ENCODE assay signal across 19 cellular contexts in the genomic region with DNA sequence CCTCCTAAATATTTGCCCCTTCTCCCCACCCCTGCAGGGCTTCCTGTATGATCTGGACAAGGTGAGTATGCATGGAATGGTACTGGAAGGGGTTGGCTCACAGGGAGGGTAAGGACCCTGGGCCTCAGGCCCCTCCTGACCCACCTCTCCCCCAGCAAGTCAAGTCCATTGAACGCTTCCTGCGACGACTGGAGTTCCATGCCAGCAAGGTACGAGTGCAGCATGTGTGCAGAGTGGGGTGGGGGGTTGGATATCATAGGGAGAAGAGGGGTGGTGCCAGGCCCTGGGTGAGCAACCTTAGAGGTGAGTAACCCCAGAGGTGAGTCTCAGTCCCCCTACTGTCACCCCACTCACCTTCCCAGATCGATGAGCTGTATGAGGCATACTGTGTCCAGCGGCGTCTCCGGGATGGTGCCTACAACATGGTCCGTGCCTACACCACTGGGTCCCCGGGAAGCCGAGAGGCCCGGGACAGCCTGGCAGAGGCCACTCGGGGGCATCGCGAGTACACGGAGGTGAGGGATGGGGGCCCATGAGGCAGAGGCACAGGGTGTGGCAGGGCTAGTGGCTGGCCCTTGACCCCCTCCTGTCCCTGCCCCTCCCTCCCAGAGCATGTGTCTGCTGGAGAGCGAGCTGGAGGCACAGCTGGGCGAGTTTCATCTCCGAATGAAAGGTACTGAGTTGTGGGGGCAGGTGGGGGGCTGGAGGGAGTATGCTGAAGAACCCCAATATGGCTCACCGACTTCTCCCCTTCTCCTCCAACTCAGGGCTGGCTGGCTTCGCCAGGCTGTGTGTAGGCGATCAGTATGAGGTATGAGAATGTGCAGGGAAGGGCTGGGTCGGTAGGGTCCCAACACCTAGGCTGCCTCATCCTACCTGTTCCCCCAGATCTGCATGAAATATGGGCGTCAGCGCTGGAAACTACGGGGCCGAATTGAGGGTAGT. TPM values are rescaled to one million over a fixed set of nuclear protein-coding genes. Genes with fewer than 3 reads are reported as not detected.
DNase-seq lines count a peak whose midpoint lies in the region; ATAC-seq and TF ChIP-seq lines count a peak whose summit lies in the region.
"Had no signal": no experiment of that assay in that cellular context is flagged by ENCODE, and none has a peak within 500 bp of the region (broad histone marks: within the 10 kb centered on the region; RNA-seq: fewer than 3 reads in every experiment).

No MANE protein-coding gene starts in this region.

- TF ChIP-seq EP300 in sigmoid colon (IDR thresholded peaks at IDR 0.05) = no peak

- no peak overlapping the region for H3K4me2 ChIP-seq in neural progenitor cell

- DNase-seq in CD4-positive, CD25-positive, alpha-beta regulatory T cell = no peak
- DNase-seq in Caco-2 = no peak
- DNase-seq in chondrocyte (ENCODE audit: low spot score) = no peak
- no peak for DNase-seq in neural progenitor cell (ENCODE audit: low spot score)
- no peak for DNase-seq in sigmoid colon
- DNase-seq in DMS79 treated with DMSO at 0.1 percent for 48 hours (lab: John Stamatoyannopoulos, UW) = no peak
- DNase-seq in MCF 10A (ENCODE audit: unreplicated experiment) = no peak
- DNase-seq: activated CD4-positive, alpha-beta T cell treated with anti-CD3 and anti-CD28 coated beads, Interleukin-2, amount 50 U/mL, for 4 hours; activated gamma-delta T cell treated with Interleukin-2 at 50 U/mL for 16 hours; brain microvascular endothelial cell; effector CD4-positive, alpha-beta T cell; hypothalamus; NCI-H2029; NCI-H524; OCI-M1 had no signal

- H3K36me3 ChIP-seq in CD4-positive, CD25-positive, alpha-beta regulatory T cell (ENCODE audit: control insufficient read depth, insufficient read depth, low read length) = peaks cover 3% of the 10 kb centered on the region
- H3K36me3 ChIP-seq in Caco-2 (ENCODE audit: control insufficient read depth, insufficient read depth, low read length) (peaks cover 4% of the 10 kb centered on the region), neural progenitor cell (no peaks in the 10 kb centered on the region), sigmoid colon (peaks cover 16 to 57% (median 46%) of the 10 kb centered on the region in 4 donors)

- TF ChIP-seq POLR2A in sigmoid colon (IDR thresholded peaks at IDR 0.05) = no peak

- TF ChIP-seq CTCF in Caco-2 (IDR thresholded peaks at IDR 0.05; ENCODE audit: insufficient read depth in 1 of 2, low read depth in 1 of 2, low read length in 1 of 2, severe bottlenecking in 1 of 2, unreplicated experiment in 1 of 2) (no peak), chondrocyte (IDR thresholded peaks at IDR 0.05) (no peak), neural progenitor cell (IDR thresholded peaks at IDR 0.05) (no peak), sigmoid colon (IDR thresholded peaks at IDR 0.05) (no peak), MCF 10A (IDR thresholded peaks at IDR 0.05; ENCODE audit: unreplicated experiment) (no peak)

- H3K27ac ChIP-seq in CD4-positive, CD25-positive, alpha-beta regulatory T cell (ENCODE audit: insufficient read depth, low read length, poor library complexity, severe bottlenecking) = no peak overlapping the region
- H3K27ac ChIP-seq in neural progenitor cell (no peak overlapping the region), sigmoid colon (no peak overlapping the region)
- H3K27ac ChIP-seq: brain microvascular endothelial cell had no signal

- BruUV-seq in Caco-2 (replicated peaks; lab: Mats Ljungman, UMichigan) (no TSS peak), MCF 10A (replicated peaks; lab: Mats Ljungman, UMichigan) (no TSS peak)

- peaks cover 68% of the 10 kb centered on the region for H4K20me1 ChIP-seq in neural progenitor cell (ENCODE audit: low read depth)

- peaks cover 8 to 73% (median 26%) of the 10 kb centered on the region in 4 donors for H3K4me1 Mint-ChIP-seq in CD4-positive, CD25-positive, alpha-beta regulatory T cell
- H3K4me1 Mint-ChIP-seq in Caco-2 (ENCODE audit: low read depth, unreplicated experiment) (peaks cover 29% of the 10 kb centered on the region), chondrocyte (ENCODE audit: low read depth) (peaks cover 52% of the 10 kb centered on the region), neural progenitor cell (peaks cover 15% of the 10 kb centered on the region), MCF 10A (ENCODE audit: insufficient read depth, unreplicated experiment) (peaks cover 55% of the 10 kb centered on the region)

- H3K4me1 ChIP-seq in CD4-positive, CD25-positive, alpha-beta regulatory T cell (ENCODE audit: control insufficient read depth, insufficient read depth, low read length, poor library complexity, severe bottlenecking) = peaks cover 25% of the 10 kb centered on the region
- H3K4me1 ChIP-seq in Caco-2 (peaks cover 22% of the 10 kb centered on the region), neural progenitor cell (peaks cover 7% of the 10 kb centered on the region), sigmoid colon (peaks cover 0 to 44% (median 33%) of the 10 kb centered on the region in 4 donors)

- no peak for ATAC-seq in CD4-positive, CD25-positive, alpha-beta regulatory T cell (ENCODE audit: low read depth in 2 of 2)

- H3K4me3 ChIP-seq in CD4-positive, CD25-positive, alpha-beta regulatory T cell (ENCODE audit: low read depth, low read length) = no peak overlapping the region
- H3K4me3 ChIP-seq in Caco-2 (ENCODE audit: low read depth, low read length) (no peak overlapping the region), neural progenitor cell (no peak overlapping the region), sigmoid colon (no peak overlapping the region)

- no peaks in the 10 kb centered on the region for H3K9me3 ChIP-seq in CD4-positive, CD25-positive, alpha-beta regulatory T cell (ENCODE audit: control insufficient read depth in 2 of 2, low read length in 2 of 2)
- H3K9me3 ChIP-seq in Caco-2 (no peaks in the 10 kb centered on the region), neural progenitor cell (ENCODE audit: low read depth) (no peaks in the 10 kb centered on the region), sigmoid colon (no peaks in the 10 kb centered on the region)

- peaks cover 12% of the 10 kb centered on the region for H3K36me3 Mint-ChIP-seq in CD4-positive, CD25-positive, alpha-beta regulatory T cell
- H3K36me3 Mint-ChIP-seq in Caco-2 (ENCODE audit: insufficient read depth, unreplicated experiment) = peaks cover 76% of the 10 kb centered on the region
- peaks cover 25% of the 10 kb centered on the region for H3K36me3 Mint-ChIP-seq in chondrocyte (ENCODE audit: low read depth)
- H3K36me3 Mint-ChIP-seq in neural progenitor cell = peaks cover 21% of the 10 kb centered on the region
- H3K36me3 Mint-ChIP-seq in MCF 10A (ENCODE audit: insufficient read depth, unreplicated experiment) = peaks cover 28% of the 10 kb centered on the region

- peaks cover 21% of the 10 kb centered on the region for H3K27me3 Mint-ChIP-seq in CD4-positive, CD25-positive, alpha-beta regulatory T cell
- no peaks in the 10 kb centered on the region for H3K27me3 Mint-ChIP-seq in Caco-2 (ENCODE audit: insufficient read depth, unreplicated experiment)
- no peaks in the 10 kb centered on the region for H3K27me3 Mint-ChIP-seq in chondrocyte (ENCODE audit: low read depth)
- peaks cover 31% of the 10 kb centered on the region for H3K27me3 Mint-ChIP-seq in neural progenitor cell (ENCODE audit: insufficient read depth, low read depth)
- H3K27me3 Mint-ChIP-seq in MCF 10A (ENCODE audit: insufficient read depth, unreplicated experiment) = no peaks in the 10 kb centered on the region

- H3K27ac Mint-ChIP-seq in CD4-positive, CD25-positive, alpha-beta regulatory T cell = peak overlapping the region; percentile 52 to 80 (median 78)
- H3K27ac Mint-ChIP-seq in Caco-2 (ENCODE audit: unreplicated experiment) (peak overlapping the region; percentile 27), chondrocyte (ENCODE audit: unreplicated experiment) (peak overlapping the region; percentile 83), neural progenitor cell (no peak overlapping the region), MCF 10A (ENCODE audit: low read depth, unreplicated experiment) (no peak overlapping the region)

- H3F3A ChIP-seq in neural progenitor cell (ENCODE audit: low read depth) = peaks cover 33% of the 10 kb centered on the region

- no peaks in the 10 kb centered on the region for H3K9me3 Mint-ChIP-seq in CD4-positive, CD25-positive, alpha-beta regulatory T cell
- H3K9me3 Mint-ChIP-seq in Caco-2 (ENCODE audit: unreplicated experiment) (no peaks in the 10 kb centered on the region), chondrocyte (ENCODE audit: low read depth) (no peaks in the 10 kb centered on the region), neural progenitor cell (no peaks in the 10 kb centered on the region), MCF 10A (ENCODE audit: unreplicated experiment) (no peaks in the 10 kb centered on the region)

- 89 to 90% methylated on average over 27 of the region's 27 CpGs for WGBS in sigmoid colon, 2 donors

- no peaks in the 10 kb centered on the region for H3K79me2 ChIP-seq in neural progenitor cell (ENCODE audit: low read depth)

- intact Hi-C loops in Caco-2 (cut with micrococcal nuclease; ENCODE audit: unreplicated experiment) (no loop called here), sigmoid colon (cut with DNase I) (no loop called here), MCF 10A (cut with micrococcal nuclease) (no loop called here)

- POLR2A ChIA-PET in Caco-2 (lab: Charles Lee) = interaction anchor here (1.0 kb wide), 1 partner anchor 22 kb away, joined by 4 read pairs; a partner anchor contains a TSS
- POLR2A ChIA-PET in MCF 10A (lab: Yijun Ruan, JAX) = interaction anchor here (0.7 kb wide), 1 partner anchor 10 kb away, joined by 3 read pairs; no protein-coding TSS in a partner anchor

- no peaks in the 10 kb centered on the region for H3K27me3 ChIP-seq in CD4-positive, CD25-positive, alpha-beta regulatory T cell (ENCODE audit: control insufficient read depth, insufficient read depth, low read length)
- H3K27me3 ChIP-seq in Caco-2 (replicated peaks; ENCODE audit: control insufficient read depth, insufficient read depth, low read length) = no peaks in the 10 kb centered on the region
- peaks cover 55% of the 10 kb centered on the region for H3K27me3 ChIP-seq in neural progenitor cell
- no peaks in the 10 kb centered on the region for H3K27me3 ChIP-seq in sigmoid colon
- H3K27me3 ChIP-seq: brain microvascular endothelial cell had no signal

- no peak overlapping the region for H2AFZ ChIP-seq in neural progenitor cell (replicated peaks)

- H3K4me3 Mint-ChIP-seq in CD4-positive, CD25-positive, alpha-beta regulatory T cell = peak overlapping the region; percentile 64 to 85 (median 82)
- H3K4me3 Mint-ChIP-seq in Caco-2 (ENCODE audit: unreplicated experiment) (no peak overlapping the region), chondrocyte (ENCODE audit: unreplicated experiment) (no peak overlapping the region), neural progenitor cell (peak overlapping the region; percentile 70), MCF 10A (ENCODE audit: unreplicated experiment) (no peak overlapping the region)

- H3K9ac ChIP-seq in neural progenitor cell = no peak overlapping the region

- CTCF ChIA-PET in Caco-2 (lab: Charles Lee) (interaction anchor here (1.0 to 5.7 kb wide), 3 partner anchors 12 to 22 kb away, joined by 3 to 45 read pairs (median 18); a partner anchor contains a TSS), MCF 10A (lab: Yijun Ruan, JAX) (interaction anchor here (0.9 to 1.9 kb wide), 2 partner anchors 12 to 21 kb away, joined by 4 read pairs; no protein-coding TSS in a partner anchor)

RNA-seq across cellular contexts. Expression of a gene that starts 11.3 kb away (rescaled TPM):
- 16.6 TPM for total RNA-seq in CD4-positive, CD25-positive, alpha-beta regulatory T cell
- 1 to 10 TPM in 3 of 4 donors, under 1 TPM in 1; 0.91 to 3.1 (median 2.1) TPM for polyA plus RNA-seq in CD4-positive, CD25-positive, alpha-beta regulatory T cell
- total RNA-seq in Caco-2 (2022) (87.9 and 90.4 TPM in 2 replicates), chondrocyte (52.0 to 99.1 TPM (median 97.6 TPM) in 3 replicates), neural progenitor cell (ENCODE audit: low replicate concordance) (8.7 and 13.5 TPM in 2 replicates), sigmoid colon (10 to 100 TPM; 23.9 to 60.9 (median 35.2) TPM), MCF 10A (2022) (43.2 and 69.1 TPM in 2 replicates)
- polyA plus RNA-seq in sigmoid colon = 10 to 100 TPM; 10.2 to 26.7 (median 11.8) TPM

RNA-seq across cellular contexts. Expression of a gene that starts 22.4 kb away (rescaled TPM):
- total RNA-seq in CD4-positive, CD25-positive, alpha-beta regulatory T cell = 63.6 TPM
- polyA plus RNA-seq in CD4-positive, CD25-positive, alpha-beta regulatory T cell = 10 to 100 TPM; 44.5 to 80.2 (median 52.9) TPM
- 60.8 and 67.8 TPM in 2 replicates for total RNA-seq in Caco-2 (2022)
- 31.2 to 34.2 TPM (median 32.3 TPM) in 3 replicates for total RNA-seq in chondrocyte
- total RNA-seq in neural progenitor cell (ENCODE audit: low replicate concordance) = 75.7 and 76.3 TPM in 2 replicates
- total RNA-seq in sigmoid colon = 10 to 100 TPM; 29.2 to 45.7 (median 35.8) TPM
- 10 to 100 TPM; 25.8 to 28.8 (median 27.5) TPM for polyA plus RNA-seq in sigmoid colon
- 29.7 and 40.6 TPM in 2 replicates for total RNA-seq in MCF 10A (2022)

RNA-seq across cellular contexts. Expression of a gene that starts 56.6 kb away (rescaled TPM):
- not detected for total RNA-seq in CD4-positive, CD25-positive, alpha-beta regulatory T cell
- polyA plus RNA-seq in CD4-positive, CD25-positive, alpha-beta regulatory T cell = not detected
- not detected in 2 replicates for total RNA-seq in Caco-2 (2022)
- not detected in 3 replicates for total RNA-seq in chondrocyte
- total RNA-seq in neural progenitor cell (ENCODE audit: low replicate concordance) = not detected in 2 replicates
- not detected for total RNA-seq in sigmoid colon
- not detected for polyA plus RNA-seq in sigmoid colon
- total RNA-seq in MCF 10A (2022) = not detected in 2 replicates
- total RNA-seq: myocyte, renal cortical epithelial cell, SK-MEL-5 had no signal
- polyA plus RNA-seq: BJ had no signal

RNA-seq across cellular contexts. Expression of a gene that starts 59.0 kb away (rescaled TPM):
- 92.5 TPM for total RNA-seq in CD4-positive, CD25-positive, alpha-beta regulatory T cell
- polyA plus RNA-seq in CD4-positive, CD25-positive, alpha-beta regulatory T cell = 100 to 1,000 TPM; 119 to 141 (median 133) TPM
- total RNA-seq in Caco-2 (2022) (107 and 110 TPM in 2 replicates), chondrocyte (83.8 to 89.8 TPM (median 85.5 TPM) in 3 replicates), neural progenitor cell (ENCODE audit: low replicate concordance) (29.7 and 42.0 TPM in 2 replicates), sigmoid colon (100 to 1,000 TPM in 2 of 4 donors, 10 to 100 TPM in 2; 70.3 to 112 (median 93.6) TPM), MCF 10A (2022) (50.5 and 50.7 TPM in 2 replicates)
- 100 to 1,000 TPM; 214 to 287 (median 231) TPM for polyA plus RNA-seq in sigmoid colon

Comparison
In these comparisons a context has a peak if more than half of its experiments do, and no peak if none do; other contexts are left out.
1. H3K27ac Mint-ChIP-seq: peak in CD4-positive, CD25-positive, alpha-beta regulatory T cell (3 of 3), Caco-2 (single experiment) and chondrocyte (single experiment); none in neural progenitor cell (single experiment) and MCF 10A (single experiment).
2. H3K4me3 Mint-ChIP-seq: peak in CD4-positive, CD25-positive, alpha-beta regulatory T cell (4 of 4) and neural progenitor cell (single experiment); none in Caco-2 (single experiment), chondrocyte (single experiment) and MCF 10A (single experiment).